ENCODE assay signal across 9 cellular contexts in the genomic region with DNA sequence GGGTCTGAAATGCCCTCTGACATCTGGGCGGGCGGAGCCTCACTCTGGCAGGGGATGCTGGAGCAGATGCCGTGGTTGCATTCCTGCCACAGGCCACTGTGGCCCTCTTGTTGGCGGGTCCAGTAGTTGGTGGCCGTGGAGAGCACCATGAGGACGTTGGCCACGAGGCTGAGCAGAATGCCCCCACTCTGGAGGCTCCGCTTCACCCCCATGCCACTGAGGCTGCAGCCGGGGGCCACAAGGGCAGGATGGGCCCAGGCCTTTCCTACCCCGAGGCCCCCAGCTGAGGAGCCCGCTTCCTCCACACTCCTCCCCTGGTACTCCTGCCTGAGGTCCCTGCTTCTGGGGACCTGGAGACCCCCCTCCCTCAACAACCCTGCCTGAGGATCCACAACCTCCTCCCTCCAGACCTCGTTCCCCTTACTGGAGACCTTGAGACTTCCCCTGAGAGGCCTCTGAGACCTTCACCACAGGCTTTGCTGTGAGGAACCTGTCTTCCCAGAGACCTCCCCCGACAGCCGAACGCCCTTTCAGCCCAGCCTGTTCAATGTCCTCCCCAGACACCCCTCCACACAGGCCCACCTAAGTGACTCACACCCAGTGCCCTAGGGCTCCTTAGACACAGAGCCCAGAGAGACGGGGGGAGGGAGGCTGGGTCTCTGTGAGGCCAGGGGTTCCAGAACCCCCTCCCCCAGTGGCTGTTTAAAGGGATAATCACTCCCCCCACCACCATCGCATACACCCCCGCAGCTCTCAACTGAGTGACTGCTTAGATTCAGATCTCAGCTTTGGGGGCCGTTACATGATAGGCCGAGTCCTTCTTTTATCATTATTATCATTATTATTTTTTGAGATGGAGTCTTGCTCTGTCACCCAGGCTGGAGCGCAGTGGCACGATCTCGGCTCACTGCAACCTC. TPM values are rescaled to one million over a fixed set of nuclear protein-coding genes. Genes with fewer than 3 reads are reported as not detected.
DNase-seq lines count a peak whose midpoint lies in the region; ATAC-seq and TF ChIP-seq lines count a peak whose summit lies in the region.
"Had no signal": no experiment of that assay in that cellular context is flagged by ENCODE, and none has a peak within 500 bp of the region (broad histone marks: within the 10 kb centered on the region; RNA-seq: fewer than 3 reads in every experiment).

A gene with protein sequence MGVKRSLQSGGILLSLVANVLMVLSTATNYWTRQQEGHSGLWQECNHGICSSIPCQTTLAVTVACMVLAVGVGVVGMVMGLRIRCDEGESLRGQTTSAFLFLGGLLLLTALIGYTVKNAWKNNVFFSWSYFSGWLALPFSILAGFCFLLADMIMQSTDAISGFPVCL (minus strand): TSS at position 638 of the 917 bp plus-strand sequence. CDS start 426 bp downstream, at position 212.

- no peaks in the 10 kb centered on the region for H3K36me3 ChIP-seq in smooth muscle cell (ENCODE audit: low read depth)

- H3K27me3 Mint-ChIP-seq in activated naive CD4-positive, alpha-beta T cell treated with anti-CD3 and anti-CD28 coated beads, Interleukin-2, amount 10 ng/mL, durations not matched to agents 7 days and 5 days = peaks cover 3% of the 10 kb centered on the region
- no peaks in the 10 kb centered on the region for H3K27me3 Mint-ChIP-seq in activated T-cell treated with anti-CD3 and anti-CD28 coated beads, Interleukin-2, amount 50 U/mL, for 24 hours

- H3K9ac ChIP-seq in smooth muscle cell (ENCODE audit: low read depth) = peak within 1 kb of the TSS; percentile 71

- DNase-seq in activated naive CD4-positive, alpha-beta T cell treated with anti-CD3 and anti-CD28 coated beads, Interleukin-2, amount 10 ng/mL, durations not matched to agents 7 days and 5 days = no peak
- DNase-seq in activated naive CD4-positive, alpha-beta T cell treated with anti-CD3 and anti-CD28 coated beads, Interleukin-2, amount 50 U/mL, for 16 hours = no peak
- DNase-seq in activated T-cell treated with anti-CD3 and anti-CD28 coated beads, Interleukin-2, amount 50 U/mL, for 24 hours = peak; percentile 56
- DNase-seq in right cardiac atrium (peak in 1 of 3 donors; percentile 56), smooth muscle cell (lab: John Stamatoyannopoulos, UW; ENCODE audit: unreplicated experiment) (no peak), GM10248 (ENCODE audit: extremely low spot score) (no peak)

- peak within 1 kb of the TSS; percentile 61 for H3K27ac ChIP-seq in right cardiac atrium (ENCODE audit: low read length)
- peak within 1 kb of the TSS; percentile 47 for H3K27ac ChIP-seq in smooth muscle cell (ENCODE audit: low read depth)

- H3K4me3 Mint-ChIP-seq in activated naive CD4-positive, alpha-beta T cell treated with anti-CD3 and anti-CD28 coated beads, Interleukin-2, amount 10 ng/mL, durations not matched to agents 7 days and 5 days = peak within 1 kb of the TSS; percentile 97
- H3K4me3 Mint-ChIP-seq in activated T-cell treated with anti-CD3 and anti-CD28 coated beads, Interleukin-2, amount 50 U/mL, for 24 hours = peak within 1 kb of the TSS; percentile 97

- peak within 1 kb of the TSS; percentile 37 for H3K4me3 ChIP-seq in right cardiac atrium (ENCODE audit: low read length)
- H3K4me3 ChIP-seq in smooth muscle cell = peak within 1 kb of the TSS; percentile 93

- no peak for TF ChIP-seq CTCF in smooth muscle cell (IDR thresholded peaks at IDR 0.05; ENCODE audit: borderline replicate concordance, insufficient read depth, poor library complexity, severe bottlenecking)
- TF ChIP-seq CTCF in GM10248 (IDR thresholded peaks at IDR 0.05; ENCODE audit: control extremely low read depth, extremely low read depth, low read depth, missing control alignments) = no peak

- no peaks in the 10 kb centered on the region for H3K9me3 Mint-ChIP-seq in activated naive CD4-positive, alpha-beta T cell treated with anti-CD3 and anti-CD28 coated beads, Interleukin-2, amount 10 ng/mL, durations not matched to agents 7 days and 5 days
- H3K9me3 Mint-ChIP-seq in activated T-cell treated with anti-CD3 and anti-CD28 coated beads, Interleukin-2, amount 50 U/mL, for 24 hours = no peaks in the 10 kb centered on the region

- no peaks in the 10 kb centered on the region for H4K20me1 ChIP-seq in smooth muscle cell (ENCODE audit: low read depth)

- CTCF ChIA-PET in activated naive CD4-positive, alpha-beta T cell treated with anti-CD3 and anti-CD28 coated beads, Interleukin-2, amount 10 ng/mL, durations not matched to agents 7 days and 5 days (lab: Charles Lee) = interaction anchor here (1.0 to 1.6 kb wide), 3 partner anchors 25 to 28 kb away, joined by 4 read pairs; no protein-coding TSS in a partner anchor
- CTCF ChIA-PET in GM10248 (lab: Yijun Ruan, JAX) = interaction anchor here (1.0 to 1.9 kb wide), 9 partner anchors 9 to 68 kb away, joined by 3 to 8 read pairs (median 6); a partner anchor contains a TSS

- POLR2A ChIA-PET in GM10248 (lab: Yijun Ruan, JAX) = interaction anchor here (1.1 to 1.9 kb wide), 3 partner anchors 27 to 49 kb away, joined by 7 to 11 read pairs (median 10); a partner anchor contains a TSS

- H3K9me3 ChIP-seq in right cardiac atrium (ENCODE audit: control insufficient read depth, low read length) (no peaks in the 10 kb centered on the region), smooth muscle cell (replicated peaks; ENCODE audit: low read depth) (no peaks in the 10 kb centered on the region)

- ATAC-seq in right cardiac atrium (no peak), GM19467 (IDR thresholded peaks at IDR 0.05; ENCODE audit: unreplicated experiment) (no peak), GM18517 (IDR thresholded peaks at IDR 0.05; ENCODE audit: unreplicated experiment) (no peak)

- peak within 1 kb of the TSS; percentile 91 for H2AFZ ChIP-seq in smooth muscle cell (ENCODE audit: low read depth)

- intact Hi-C loops in right cardiac atrium (cut with DNase I) = no loop called here

- H3F3A ChIP-seq in smooth muscle cell (ENCODE audit: low read depth) = no peaks in the 10 kb centered on the region

- H3K36me3 Mint-ChIP-seq in activated naive CD4-positive, alpha-beta T cell treated with anti-CD3 and anti-CD28 coated beads, Interleukin-2, amount 10 ng/mL, durations not matched to agents 7 days and 5 days = peaks cover 8% of the 10 kb centered on the region
- H3K36me3 Mint-ChIP-seq in activated T-cell treated with anti-CD3 and anti-CD28 coated beads, Interleukin-2, amount 50 U/mL, for 24 hours (ENCODE audit: low read depth) = peaks cover 71% of the 10 kb centered on the region

- H3K4me1 Mint-ChIP-seq in activated naive CD4-positive, alpha-beta T cell treated with anti-CD3 and anti-CD28 coated beads, Interleukin-2, amount 10 ng/mL, durations not matched to agents 7 days and 5 days = peaks cover 75% of the 10 kb centered on the region
- peaks cover 66% of the 10 kb centered on the region for H3K4me1 Mint-ChIP-seq in activated T-cell treated with anti-CD3 and anti-CD28 coated beads, Interleukin-2, amount 50 U/mL, for 24 hours (ENCODE audit: low read depth)

- H3K4me1 ChIP-seq in right cardiac atrium (ENCODE audit: control insufficient read depth, insufficient read depth, low read length) = peaks cover 6% of the 10 kb centered on the region
- H3K4me1 ChIP-seq in smooth muscle cell (ENCODE audit: low read depth) = peaks cover 22% of the 10 kb centered on the region

- no peaks in the 10 kb centered on the region for H3K27me3 ChIP-seq in right cardiac atrium (ENCODE audit: control insufficient read depth, insufficient read depth)
- no peaks in the 10 kb centered on the region for H3K27me3 ChIP-seq in smooth muscle cell (ENCODE audit: low read depth)

- no peaks in the 10 kb centered on the region for H3K79me2 ChIP-seq in smooth muscle cell (ENCODE audit: low read depth)

- 62% methylated on average over 23 of the region's 23 CpGs for WGBS in right cardiac atrium
- 57% methylated on average over 21 of the region's 23 CpGs for WGBS in smooth muscle cell (ENCODE audit: low lambda C conversion rate)

- peak within 1 kb of the TSS; percentile 91 for H3K4me2 ChIP-seq in smooth muscle cell

- H3K27ac Mint-ChIP-seq in activated naive CD4-positive, alpha-beta T cell treated with anti-CD3 and anti-CD28 coated beads, Interleukin-2, amount 10 ng/mL, durations not matched to agents 7 days and 5 days = peak within 1 kb of the TSS; percentile 91
- peak within 1 kb of the TSS; percentile 97 for H3K27ac Mint-ChIP-seq in activated T-cell treated with anti-CD3 and anti-CD28 coated beads, Interleukin-2, amount 50 U/mL, for 24 hours

RNA-seq across cellular contexts. Expression of the gene that starts here (rescaled TPM):
- total RNA-seq in right cardiac atrium (1 to 10 TPM; 1.1 to 2.5 (median 2.2) TPM), smooth muscle cell (not detected in 2 replicates)
- polyA plus RNA-seq in right cardiac atrium (0.45 TPM), smooth muscle cell (1.4 TPM in 1 of 2 replicates, not detected in the other)
- total RNA-seq: dermis microvascular lymphatic vessel endothelial cell had no signal
